12 cellular contexts compared by ENCODE assay signal in genomic region chr11:67253872-67254624, GRCh38. TPM values are rescaled to one million over a fixed set of nuclear protein-coding genes. Genes with fewer than 3 reads are reported as not detected.
DNase-seq lines count a peak whose midpoint lies in the region; ATAC-seq and TF ChIP-seq lines count a peak whose summit lies in the region.
"Had no signal": no experiment of that assay in that cellular context is flagged by ENCODE, and none has a peak within 500 bp of the region (broad histone marks: within the 10 kb centered on the region; RNA-seq: fewer than 3 reads in every experiment).

No MANE protein-coding gene starts in this region.

- H3K27me3 Mint-ChIP-seq in activated CD4-positive, alpha-beta T cell treated with anti-CD3 and anti-CD28 coated beads, Interleukin-2, amount 10 ng/mL, durations not matched to agents 24 days and 14 days = no peaks in the 10 kb centered on the region
- no peaks in the 10 kb centered on the region for H3K27me3 Mint-ChIP-seq in activated CD4-positive, alpha-beta memory T cell treated with anti-CD3 and anti-CD28 coated beads, Interleukin-2, amount 10 ng/mL, durations not matched to agents 7 days and 5 days
- no peaks in the 10 kb centered on the region for H3K27me3 Mint-ChIP-seq in progenitor cell of endocrine pancreas

- CTCF ChIA-PET in activated CD4-positive, alpha-beta memory T cell treated with anti-CD3 and anti-CD28 coated beads, Interleukin-2, amount 10 ng/mL, durations not matched to agents 7 days and 5 days (lab: Charles Lee) = interaction anchor here (0.7 to 6.3 kb wide), 13 partner anchors 9 to 128 kb away, joined by 3 to 61 read pairs (median 5); no protein-coding TSS in a partner anchor

- DNase-seq in activated CD4-positive, alpha-beta T cell treated with anti-CD3 and anti-CD28 coated beads, Interleukin-2, amount 10 ng/mL, durations not matched to agents 24 days and 14 days = peak; percentile 64
- DNase-seq in activated CD4-positive, alpha-beta T cell treated with anti-CD3 and anti-CD28 coated beads, Interleukin-2, amount 50 U/mL, for 48 hours = no peak
- DNase-seq in activated CD4-positive, alpha-beta memory T cell treated with anti-CD3 and anti-CD28 coated beads, Interleukin-2, amount 10 ng/mL, durations not matched to agents 7 days and 5 days = no peak
- DNase-seq in erythroblast (lab: John Stamatoyannopoulos, UW) = peak; percentile 75 to 86
- no peak for DNase-seq in progenitor cell of endocrine pancreas (ENCODE audit: low spot score, unreplicated experiment)
- no peak for DNase-seq in globus pallidus (ENCODE audit: low spot score)
- DNase-seq in NOMO-1 treated with DMSO at 0.1 percent for 48 hours (lab: John Stamatoyannopoulos, UW; ENCODE audit: unreplicated experiment) = no peak
- DNase-seq: amniotic stem cell; effector memory CD4-positive, alpha-beta T cell; mesendoderm; NCI-H226 had no signal

- H3K36me3 Mint-ChIP-seq in activated CD4-positive, alpha-beta T cell treated with anti-CD3 and anti-CD28 coated beads, Interleukin-2, amount 10 ng/mL, durations not matched to agents 24 days and 14 days (ENCODE audit: low read depth) = peaks cover 78% of the 10 kb centered on the region
- H3K36me3 Mint-ChIP-seq in activated CD4-positive, alpha-beta memory T cell treated with anti-CD3 and anti-CD28 coated beads, Interleukin-2, amount 10 ng/mL, durations not matched to agents 7 days and 5 days (ENCODE audit: low read depth) = peaks cover 82% of the 10 kb centered on the region
- peaks cover 32% of the 10 kb centered on the region for H3K36me3 Mint-ChIP-seq in progenitor cell of endocrine pancreas (ENCODE audit: insufficient read depth)

- POLR2A ChIA-PET in activated CD4-positive, alpha-beta memory T cell treated with anti-CD3 and anti-CD28 coated beads, Interleukin-2, amount 10 ng/mL, durations not matched to agents 7 days and 5 days (lab: Charles Lee) = interaction anchor here (0.7 to 5.8 kb wide), 14 partner anchors 8 to 234 kb away, joined by 3 to 66 read pairs (median 6); partner anchors contain the start of genes ANKRD13D, GRK2 and POLD4

- no peak overlapping the region for H3K4me3 Mint-ChIP-seq in activated CD4-positive, alpha-beta T cell treated with anti-CD3 and anti-CD28 coated beads, Interleukin-2, amount 10 ng/mL, durations not matched to agents 24 days and 14 days
- H3K4me3 Mint-ChIP-seq in activated CD4-positive, alpha-beta memory T cell treated with anti-CD3 and anti-CD28 coated beads, Interleukin-2, amount 10 ng/mL, durations not matched to agents 7 days and 5 days = no peak overlapping the region
- H3K4me3 Mint-ChIP-seq in progenitor cell of endocrine pancreas (ENCODE audit: low read depth) = no peak overlapping the region

- TF ChIP-seq POLR2A in erythroblast (IDR thresholded peaks at IDR 0.05; ENCODE audit: low read length) = no peak

- no peak for ATAC-seq in GM21529 (IDR thresholded peaks at IDR 0.05; ENCODE audit: unreplicated experiment)

- peak overlapping the region; percentile 10 for H3K27ac Mint-ChIP-seq in activated CD4-positive, alpha-beta T cell treated with anti-CD3 and anti-CD28 coated beads, Interleukin-2, amount 10 ng/mL, durations not matched to agents 24 days and 14 days
- peak overlapping the region; percentile 81 for H3K27ac Mint-ChIP-seq in activated CD4-positive, alpha-beta memory T cell treated with anti-CD3 and anti-CD28 coated beads, Interleukin-2, amount 10 ng/mL, durations not matched to agents 7 days and 5 days
- H3K27ac Mint-ChIP-seq in progenitor cell of endocrine pancreas = peak overlapping the region; percentile 15

- H3K9me3 Mint-ChIP-seq in activated CD4-positive, alpha-beta T cell treated with anti-CD3 and anti-CD28 coated beads, Interleukin-2, amount 10 ng/mL, durations not matched to agents 24 days and 14 days = no peaks in the 10 kb centered on the region
- no peaks in the 10 kb centered on the region for H3K9me3 Mint-ChIP-seq in activated CD4-positive, alpha-beta memory T cell treated with anti-CD3 and anti-CD28 coated beads, Interleukin-2, amount 10 ng/mL, durations not matched to agents 7 days and 5 days
- no peaks in the 10 kb centered on the region for H3K9me3 Mint-ChIP-seq in progenitor cell of endocrine pancreas (ENCODE audit: low read depth)

- intact Hi-C loops in activated CD4-positive, alpha-beta T cell treated with anti-CD3 and anti-CD28 coated beads, Interleukin-2, amount 10 ng/mL, durations not matched to agents 24 days and 14 days (cut with micrococcal nuclease) = no loop called here

- peaks cover 38% of the 10 kb centered on the region for H3K4me1 Mint-ChIP-seq in activated CD4-positive, alpha-beta T cell treated with anti-CD3 and anti-CD28 coated beads, Interleukin-2, amount 10 ng/mL, durations not matched to agents 24 days and 14 days
- H3K4me1 Mint-ChIP-seq in activated CD4-positive, alpha-beta memory T cell treated with anti-CD3 and anti-CD28 coated beads, Interleukin-2, amount 10 ng/mL, durations not matched to agents 7 days and 5 days = peaks cover 47% of the 10 kb centered on the region
- H3K4me1 Mint-ChIP-seq in progenitor cell of endocrine pancreas (ENCODE audit: low read depth) = no peaks in the 10 kb centered on the region

- TF ChIP-seq CTCF in progenitor cell of endocrine pancreas (IDR thresholded peaks at IDR 0.05; ENCODE audit: unreplicated experiment) = no peak

RNA-seq across cellular contexts. Expression of gene GRK2, which starts 12.2 kb away (rescaled TPM):
- 244 and 248 TPM in 2 replicates for total RNA-seq in activated CD4-positive, alpha-beta T cell treated with anti-CD3 and anti-CD28 coated beads, Interleukin-2, amount 10 ng/mL, durations not matched to agents 24 days and 14 days
- 100 to 1,000 TPM; 333 to 338 TPM for total RNA-seq in activated CD4-positive, alpha-beta memory T cell treated with anti-CD3 and anti-CD28 coated beads, Interleukin-2, amount 10 ng/mL, durations not matched to agents 7 days and 5 days
- total RNA-seq in progenitor cell of endocrine pancreas = 52.9 and 53.0 TPM in 2 replicates

RNA-seq across cellular contexts. Expression of gene ANKRD13D, which starts 35.1 kb away (rescaled TPM):
- 114 and 124 TPM in 2 replicates for total RNA-seq in activated CD4-positive, alpha-beta T cell treated with anti-CD3 and anti-CD28 coated beads, Interleukin-2, amount 10 ng/mL, durations not matched to agents 24 days and 14 days
- 100 to 1,000 TPM; 157 to 163 TPM for total RNA-seq in activated CD4-positive, alpha-beta memory T cell treated with anti-CD3 and anti-CD28 coated beads, Interleukin-2, amount 10 ng/mL, durations not matched to agents 7 days and 5 days
- total RNA-seq in progenitor cell of endocrine pancreas = 74.9 and 76.0 TPM in 2 replicates

RNA-seq across cellular contexts. Expression of gene SSH3, which starts 49.3 kb away (rescaled TPM):
- 7.1 and 8.1 TPM in 2 replicates for total RNA-seq in activated CD4-positive, alpha-beta T cell treated with anti-CD3 and anti-CD28 coated beads, Interleukin-2, amount 10 ng/mL, durations not matched to agents 24 days and 14 days
- 10 to 100 TPM; 15.4 to 19.0 TPM for total RNA-seq in activated CD4-positive, alpha-beta memory T cell treated with anti-CD3 and anti-CD28 coated beads, Interleukin-2, amount 10 ng/mL, durations not matched to agents 7 days and 5 days
- 48.9 and 56.9 TPM in 2 replicates for total RNA-seq in progenitor cell of endocrine pancreas

Comparison
In these comparisons a context has a peak if more than half of its experiments do, and no peak if none do; other contexts are left out.
1. DNase-seq: peak in activated CD4-positive, alpha-beta T cell treated with anti-CD3 and anti-CD28 coated beads, Interleukin-2, amount 10 ng/mL, durations not matched to agents 24 days and 14 days (single experiment) and erythroblast (2 of 2); none in activated CD4-positive, alpha-beta T cell treated with anti-CD3 and anti-CD28 coated beads, Interleukin-2, amount 50 U/mL, for 48 hours (0 of 2), activated CD4-positive, alpha-beta memory T cell treated with anti-CD3 and anti-CD28 coated beads, Interleukin-2, amount 10 ng/mL, durations not matched to agents 7 days and 5 days (single experiment), progenitor cell of endocrine pancreas (single experiment), globus pallidus (single experiment) and NOMO-1 treated with DMSO at 0.1 percent for 48 hours (single experiment).
2. H3K27ac Mint-ChIP-seq: peak in every context shown above with its lines; median percentile 81 in activated CD4-positive, alpha-beta memory T cell treated with anti-CD3 and anti-CD28 coated beads, Interleukin-2, amount 10 ng/mL, durations not matched to agents 7 days and 5 days; 15 in progenitor cell of endocrine pancreas; 10 in activated CD4-positive, alpha-beta T cell treated with anti-CD3 and anti-CD28 coated beads, Interleukin-2, amount 10 ng/mL, durations not matched to agents 24 days and 14 days.